ENCODE assay signal across 1 cellular context in genomic region chr17:44775136-44775837, GRCh38.
TF ChIP-seq lines count a peak whose summit lies in the region.

No MANE protein-coding gene starts in this region.

TF ChIP-seq in WTC11, 78 proteins besides CTCF, POLR2A, EP300 and RAD21 (continued from another document):
- 0 out of 2 replicates have a peak, but pooled peaks have one; percentile 35 for TF ChIP-seq FOXP4 (CRISPR knock-in tag; IDR thresholded peaks at IDR 0.05)
- no peak for TF ChIP-seq MXD4 (CRISPR knock-in tag; IDR thresholded peaks at IDR 0.05; ENCODE audit: borderline replicate concordance)
- TF ChIP-seq CREM (CRISPR knock-in tag; IDR thresholded peaks at IDR 0.05): no peak
- no peak for TF ChIP-seq GRHL2 (CRISPR knock-in tag; IDR thresholded peaks at IDR 0.05; ENCODE audit: insufficient replicate concordance, severe bottlenecking)
- no peak for TF ChIP-seq NR1H2 (CRISPR knock-in tag; IDR thresholded peaks at IDR 0.05)
- 0 out of 2 replicates have a peak, but pooled peaks have one; percentile 20 for TF ChIP-seq ZBTB43 (CRISPR knock-in tag; IDR thresholded peaks at IDR 0.05)
- no peak for TF ChIP-seq ATF3 (CRISPR knock-in tag; conservative IDR thresholded peaks at IDR 0.05)
- TF ChIP-seq ZSCAN18 (CRISPR knock-in tag; IDR thresholded peaks at IDR 0.05): no peak
- no peak for TF ChIP-seq ATF2 (CRISPR knock-in tag; IDR thresholded peaks at IDR 0.05; ENCODE audit: borderline replicate concordance, low read depth)
- no peak for TF ChIP-seq ATF1 (CRISPR knock-in tag; IDR thresholded peaks at IDR 0.05)
- no peak for TF ChIP-seq IRF2 (CRISPR knock-in tag; IDR thresholded peaks at IDR 0.05; ENCODE audit: borderline replicate concordance, low read depth)
- TF ChIP-seq, protein P1, sequence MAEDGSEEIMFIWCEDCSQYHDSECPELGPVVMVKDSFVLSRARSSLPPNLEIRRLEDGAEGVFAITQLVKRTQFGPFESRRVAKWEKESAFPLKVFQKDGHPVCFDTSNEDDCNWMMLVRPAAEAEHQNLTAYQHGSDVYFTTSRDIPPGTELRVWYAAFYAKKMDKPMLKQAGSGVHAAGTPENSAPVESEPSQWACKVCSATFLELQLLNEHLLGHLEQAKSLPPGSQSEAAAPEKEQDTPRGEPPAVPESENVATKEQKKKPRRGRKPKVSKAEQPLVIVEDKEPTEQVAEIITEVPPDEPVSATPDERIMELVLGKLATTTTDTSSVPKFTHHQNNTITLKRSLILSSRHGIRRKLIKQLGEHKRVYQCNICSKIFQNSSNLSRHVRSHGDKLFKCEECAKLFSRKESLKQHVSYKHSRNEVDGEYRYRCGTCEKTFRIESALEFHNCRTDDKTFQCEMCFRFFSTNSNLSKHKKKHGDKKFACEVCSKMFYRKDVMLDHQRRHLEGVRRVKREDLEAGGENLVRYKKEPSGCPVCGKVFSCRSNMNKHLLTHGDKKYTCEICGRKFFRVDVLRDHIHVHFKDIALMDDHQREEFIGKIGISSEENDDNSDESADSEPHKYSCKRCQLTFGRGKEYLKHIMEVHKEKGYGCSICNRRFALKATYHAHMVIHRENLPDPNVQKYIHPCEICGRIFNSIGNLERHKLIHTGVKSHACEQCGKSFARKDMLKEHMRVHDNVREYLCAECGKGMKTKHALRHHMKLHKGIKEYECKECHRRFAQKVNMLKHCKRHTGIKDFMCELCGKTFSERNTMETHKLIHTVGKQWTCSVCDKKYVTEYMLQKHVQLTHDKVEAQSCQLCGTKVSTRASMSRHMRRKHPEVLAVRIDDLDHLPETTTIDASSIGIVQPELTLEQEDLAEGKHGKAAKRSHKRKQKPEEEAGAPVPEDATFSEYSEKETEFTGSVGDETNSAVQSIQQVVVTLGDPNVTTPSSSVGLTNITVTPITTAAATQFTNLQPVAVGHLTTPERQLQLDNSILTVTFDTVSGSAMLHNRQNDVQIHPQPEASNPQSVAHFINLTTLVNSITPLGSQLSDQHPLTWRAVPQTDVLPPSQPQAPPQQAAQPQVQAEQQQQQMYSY (CRISPR knock-in tag; IDR thresholded peaks at IDR 0.05): no peak
- TF ChIP-seq, protein P2, sequence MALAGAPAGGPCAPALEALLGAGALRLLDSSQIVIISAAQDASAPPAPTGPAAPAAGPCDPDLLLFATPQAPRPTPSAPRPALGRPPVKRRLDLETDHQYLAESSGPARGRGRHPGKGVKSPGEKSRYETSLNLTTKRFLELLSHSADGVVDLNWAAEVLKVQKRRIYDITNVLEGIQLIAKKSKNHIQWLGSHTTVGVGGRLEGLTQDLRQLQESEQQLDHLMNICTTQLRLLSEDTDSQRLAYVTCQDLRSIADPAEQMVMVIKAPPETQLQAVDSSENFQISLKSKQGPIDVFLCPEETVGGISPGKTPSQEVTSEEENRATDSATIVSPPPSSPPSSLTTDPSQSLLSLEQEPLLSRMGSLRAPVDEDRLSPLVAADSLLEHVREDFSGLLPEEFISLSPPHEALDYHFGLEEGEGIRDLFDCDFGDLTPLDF (CRISPR knock-in tag; IDR thresholded peaks at IDR 0.05): no peak
- no peak for TF ChIP-seq PRRX2 (CRISPR knock-in tag; IDR thresholded peaks at IDR 0.05)
- peak; percentile 73; the same call in 1 of the 2 replicates for TF ChIP-seq ZNF232 (CRISPR knock-in tag; IDR thresholded peaks at IDR 0.05)
- TF ChIP-seq, protein P3, sequence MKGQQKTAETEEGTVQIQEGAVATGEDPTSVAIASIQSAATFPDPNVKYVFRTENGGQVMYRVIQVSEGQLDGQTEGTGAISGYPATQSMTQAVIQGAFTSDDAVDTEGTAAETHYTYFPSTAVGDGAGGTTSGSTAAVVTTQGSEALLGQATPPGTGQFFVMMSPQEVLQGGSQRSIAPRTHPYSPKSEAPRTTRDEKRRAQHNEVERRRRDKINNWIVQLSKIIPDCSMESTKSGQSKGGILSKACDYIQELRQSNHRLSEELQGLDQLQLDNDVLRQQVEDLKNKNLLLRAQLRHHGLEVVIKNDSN (CRISPR knock-in tag; IDR thresholded peaks at IDR 0.05): no peak
- TF ChIP-seq, protein P4, sequence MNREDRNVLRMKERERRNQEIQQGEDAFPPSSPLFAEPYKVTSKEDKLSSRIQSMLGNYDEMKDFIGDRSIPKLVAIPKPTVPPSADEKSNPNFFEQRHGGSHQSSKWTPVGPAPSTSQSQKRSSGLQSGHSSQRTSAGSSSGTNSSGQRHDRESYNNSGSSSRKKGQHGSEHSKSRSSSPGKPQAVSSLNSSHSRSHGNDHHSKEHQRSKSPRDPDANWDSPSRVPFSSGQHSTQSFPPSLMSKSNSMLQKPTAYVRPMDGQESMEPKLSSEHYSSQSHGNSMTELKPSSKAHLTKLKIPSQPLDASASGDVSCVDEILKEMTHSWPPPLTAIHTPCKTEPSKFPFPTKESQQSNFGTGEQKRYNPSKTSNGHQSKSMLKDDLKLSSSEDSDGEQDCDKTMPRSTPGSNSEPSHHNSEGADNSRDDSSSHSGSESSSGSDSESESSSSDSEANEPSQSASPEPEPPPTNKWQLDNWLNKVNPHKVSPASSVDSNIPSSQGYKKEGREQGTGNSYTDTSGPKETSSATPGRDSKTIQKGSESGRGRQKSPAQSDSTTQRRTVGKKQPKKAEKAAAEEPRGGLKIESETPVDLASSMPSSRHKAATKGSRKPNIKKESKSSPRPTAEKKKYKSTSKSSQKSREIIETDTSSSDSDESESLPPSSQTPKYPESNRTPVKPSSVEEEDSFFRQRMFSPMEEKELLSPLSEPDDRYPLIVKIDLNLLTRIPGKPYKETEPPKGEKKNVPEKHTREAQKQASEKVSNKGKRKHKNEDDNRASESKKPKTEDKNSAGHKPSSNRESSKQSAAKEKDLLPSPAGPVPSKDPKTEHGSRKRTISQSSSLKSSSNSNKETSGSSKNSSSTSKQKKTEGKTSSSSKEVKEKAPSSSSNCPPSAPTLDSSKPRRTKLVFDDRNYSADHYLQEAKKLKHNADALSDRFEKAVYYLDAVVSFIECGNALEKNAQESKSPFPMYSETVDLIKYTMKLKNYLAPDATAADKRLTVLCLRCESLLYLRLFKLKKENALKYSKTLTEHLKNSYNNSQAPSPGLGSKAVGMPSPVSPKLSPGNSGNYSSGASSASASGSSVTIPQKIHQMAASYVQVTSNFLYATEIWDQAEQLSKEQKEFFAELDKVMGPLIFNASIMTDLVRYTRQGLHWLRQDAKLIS (CRISPR knock-in tag; IDR thresholded peaks at IDR 0.05; ENCODE audit: borderline replicate concordance): no peak
- no peak for TF ChIP-seq CREB1 (CRISPR knock-in tag; IDR thresholded peaks at IDR 0.05)
- TF ChIP-seq, protein P5, sequence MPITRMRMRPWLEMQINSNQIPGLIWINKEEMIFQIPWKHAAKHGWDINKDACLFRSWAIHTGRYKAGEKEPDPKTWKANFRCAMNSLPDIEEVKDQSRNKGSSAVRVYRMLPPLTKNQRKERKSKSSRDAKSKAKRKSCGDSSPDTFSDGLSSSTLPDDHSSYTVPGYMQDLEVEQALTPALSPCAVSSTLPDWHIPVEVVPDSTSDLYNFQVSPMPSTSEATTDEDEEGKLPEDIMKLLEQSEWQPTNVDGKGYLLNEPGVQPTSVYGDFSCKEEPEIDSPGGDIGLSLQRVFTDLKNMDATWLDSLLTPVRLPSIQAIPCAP (CRISPR knock-in tag; IDR thresholded peaks at IDR 0.05): no peak
- no peak for TF ChIP-seq HMGA2 (CRISPR knock-in tag; IDR thresholded peaks at IDR 0.05)
